ENCODE assay signal across 1 cellular context in the genomic region with DNA sequence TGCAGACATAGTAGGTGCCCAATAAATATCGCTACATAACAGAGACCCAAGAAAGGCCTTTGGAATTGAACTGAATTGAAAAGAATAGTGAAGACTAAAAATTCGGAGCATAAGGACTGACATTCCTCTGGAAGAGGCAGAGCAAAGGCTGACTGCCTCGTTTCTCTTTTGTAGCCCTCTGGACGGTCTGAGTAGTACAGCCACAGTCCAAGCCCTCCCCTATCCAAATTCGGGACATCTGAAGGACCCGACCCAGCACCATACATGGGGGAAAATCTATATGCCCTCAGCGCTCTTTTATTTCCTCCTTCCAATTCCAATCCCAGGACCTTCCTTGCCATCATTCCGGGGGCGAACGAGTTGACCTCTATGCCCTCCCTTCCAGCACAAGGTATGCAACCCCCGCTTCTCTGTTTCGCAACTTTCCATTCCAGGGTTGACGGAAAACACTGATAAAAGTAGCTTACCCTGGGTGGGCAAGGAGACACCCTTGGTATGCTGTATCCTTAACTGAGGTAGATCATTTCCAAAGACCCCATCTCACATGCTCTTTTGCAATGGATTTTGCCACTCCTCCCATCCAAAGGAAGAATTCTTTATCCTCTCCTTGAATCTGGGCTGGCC.
A peak's percentile ranks its signal among the peaks of the same experiment; 100 is the strongest.
TF ChIP-seq lines count a peak whose summit lies in the region.

No MANE protein-coding gene starts in this region.

TF ChIP-seq in HepG2, 621 proteins besides CTCF, POLR2A, EP300 and RAD21 (continued from another document):
- TF ChIP-seq, protein P1, sequence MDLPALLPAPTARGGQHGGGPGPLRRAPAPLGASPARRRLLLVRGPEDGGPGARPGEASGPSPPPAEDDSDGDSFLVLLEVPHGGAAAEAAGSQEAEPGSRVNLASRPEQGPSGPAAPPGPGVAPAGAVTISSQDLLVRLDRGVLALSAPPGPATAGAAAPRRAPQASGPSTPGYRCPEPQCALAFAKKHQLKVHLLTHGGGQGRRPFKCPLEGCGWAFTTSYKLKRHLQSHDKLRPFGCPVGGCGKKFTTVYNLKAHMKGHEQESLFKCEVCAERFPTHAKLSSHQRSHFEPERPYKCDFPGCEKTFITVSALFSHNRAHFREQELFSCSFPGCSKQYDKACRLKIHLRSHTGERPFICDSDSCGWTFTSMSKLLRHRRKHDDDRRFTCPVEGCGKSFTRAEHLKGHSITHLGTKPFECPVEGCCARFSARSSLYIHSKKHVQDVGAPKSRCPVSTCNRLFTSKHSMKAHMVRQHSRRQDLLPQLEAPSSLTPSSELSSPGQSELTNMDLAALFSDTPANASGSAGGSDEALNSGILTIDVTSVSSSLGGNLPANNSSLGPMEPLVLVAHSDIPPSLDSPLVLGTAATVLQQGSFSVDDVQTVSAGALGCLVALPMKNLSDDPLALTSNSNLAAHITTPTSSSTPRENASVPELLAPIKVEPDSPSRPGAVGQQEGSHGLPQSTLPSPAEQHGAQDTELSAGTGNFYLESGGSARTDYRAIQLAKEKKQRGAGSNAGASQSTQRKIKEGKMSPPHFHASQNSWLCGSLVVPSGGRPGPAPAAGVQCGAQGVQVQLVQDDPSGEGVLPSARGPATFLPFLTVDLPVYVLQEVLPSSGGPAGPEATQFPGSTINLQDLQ (CRISPR knock-in tag; IDR thresholded peaks at IDR 0.05) = no peak
- TF ChIP-seq, protein P2, sequence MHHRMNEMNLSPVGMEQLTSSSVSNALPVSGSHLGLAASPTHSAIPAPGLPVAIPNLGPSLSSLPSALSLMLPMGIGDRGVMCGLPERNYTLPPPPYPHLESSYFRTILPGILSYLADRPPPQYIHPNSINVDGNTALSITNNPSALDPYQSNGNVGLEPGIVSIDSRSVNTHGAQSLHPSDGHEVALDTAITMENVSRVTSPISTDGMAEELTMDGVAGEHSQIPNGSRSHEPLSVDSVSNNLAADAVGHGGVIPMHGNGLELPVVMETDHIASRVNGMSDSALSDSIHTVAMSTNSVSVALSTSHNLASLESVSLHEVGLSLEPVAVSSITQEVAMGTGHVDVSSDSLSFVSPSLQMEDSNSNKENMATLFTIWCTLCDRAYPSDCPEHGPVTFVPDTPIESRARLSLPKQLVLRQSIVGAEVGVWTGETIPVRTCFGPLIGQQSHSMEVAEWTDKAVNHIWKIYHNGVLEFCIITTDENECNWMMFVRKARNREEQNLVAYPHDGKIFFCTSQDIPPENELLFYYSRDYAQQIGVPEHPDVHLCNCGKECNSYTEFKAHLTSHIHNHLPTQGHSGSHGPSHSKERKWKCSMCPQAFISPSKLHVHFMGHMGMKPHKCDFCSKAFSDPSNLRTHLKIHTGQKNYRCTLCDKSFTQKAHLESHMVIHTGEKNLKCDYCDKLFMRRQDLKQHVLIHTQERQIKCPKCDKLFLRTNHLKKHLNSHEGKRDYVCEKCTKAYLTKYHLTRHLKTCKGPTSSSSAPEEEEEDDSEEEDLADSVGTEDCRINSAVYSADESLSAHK (CRISPR knock-in tag; IDR thresholded peaks at IDR 0.05; ENCODE audit: borderline replicate concordance) = no peak
- TF ChIP-seq ZNF879 (CRISPR knock-in tag; IDR thresholded peaks at IDR 0.05) = no peak
- no peak for TF ChIP-seq HMG20A (CRISPR knock-in tag; IDR thresholded peaks at IDR 0.05; ENCODE audit: borderline replicate concordance)
- no peak for TF ChIP-seq ZNF709 (CRISPR knock-in tag; IDR thresholded peaks at IDR 0.05)
- no peak for TF ChIP-seq TCF7L2 (IDR thresholded peaks at IDR 0.05; ENCODE audit: low read depth, low read length)
- TF ChIP-seq ZNF20 (CRISPR knock-in tag; IDR thresholded peaks at IDR 0.05) = no peak
- TF ChIP-seq TEAD3 (CRISPR knock-in tag; optimal IDR thresholded peaks at IDR 0.05; ENCODE audit: borderline replicate concordance) = peak; percentile 84
- no peak for TF ChIP-seq HNRNPH1 (optimal IDR thresholded peaks at IDR 0.05; ENCODE audit: low read depth, low read length)
- TF ChIP-seq ZNF33A (CRISPR knock-in tag; IDR thresholded peaks at IDR 0.05; ENCODE audit: borderline replicate concordance) = no peak
- TF ChIP-seq KLF11 (CRISPR knock-in tag; IDR thresholded peaks at IDR 0.05) = no peak
- TF ChIP-seq, protein P3, sequence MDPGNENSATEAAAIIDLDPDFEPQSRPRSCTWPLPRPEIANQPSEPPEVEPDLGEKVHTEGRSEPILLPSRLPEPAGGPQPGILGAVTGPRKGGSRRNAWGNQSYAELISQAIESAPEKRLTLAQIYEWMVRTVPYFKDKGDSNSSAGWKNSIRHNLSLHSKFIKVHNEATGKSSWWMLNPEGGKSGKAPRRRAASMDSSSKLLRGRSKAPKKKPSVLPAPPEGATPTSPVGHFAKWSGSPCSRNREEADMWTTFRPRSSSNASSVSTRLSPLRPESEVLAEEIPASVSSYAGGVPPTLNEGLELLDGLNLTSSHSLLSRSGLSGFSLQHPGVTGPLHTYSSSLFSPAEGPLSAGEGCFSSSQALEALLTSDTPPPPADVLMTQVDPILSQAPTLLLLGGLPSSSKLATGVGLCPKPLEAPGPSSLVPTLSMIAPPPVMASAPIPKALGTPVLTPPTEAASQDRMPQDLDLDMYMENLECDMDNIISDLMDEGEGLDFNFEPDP (CRISPR knock-in tag; conservative IDR thresholded peaks at IDR 0.05) = no peak
- TF ChIP-seq, protein P4, sequence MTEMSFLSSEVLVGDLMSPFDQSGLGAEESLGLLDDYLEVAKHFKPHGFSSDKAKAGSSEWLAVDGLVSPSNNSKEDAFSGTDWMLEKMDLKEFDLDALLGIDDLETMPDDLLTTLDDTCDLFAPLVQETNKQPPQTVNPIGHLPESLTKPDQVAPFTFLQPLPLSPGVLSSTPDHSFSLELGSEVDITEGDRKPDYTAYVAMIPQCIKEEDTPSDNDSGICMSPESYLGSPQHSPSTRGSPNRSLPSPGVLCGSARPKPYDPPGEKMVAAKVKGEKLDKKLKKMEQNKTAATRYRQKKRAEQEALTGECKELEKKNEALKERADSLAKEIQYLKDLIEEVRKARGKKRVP (CRISPR knock-in tag; IDR thresholded peaks at IDR 0.05) = no peak
